8 cellular contexts compared by ENCODE assay signal in the genomic region with DNA sequence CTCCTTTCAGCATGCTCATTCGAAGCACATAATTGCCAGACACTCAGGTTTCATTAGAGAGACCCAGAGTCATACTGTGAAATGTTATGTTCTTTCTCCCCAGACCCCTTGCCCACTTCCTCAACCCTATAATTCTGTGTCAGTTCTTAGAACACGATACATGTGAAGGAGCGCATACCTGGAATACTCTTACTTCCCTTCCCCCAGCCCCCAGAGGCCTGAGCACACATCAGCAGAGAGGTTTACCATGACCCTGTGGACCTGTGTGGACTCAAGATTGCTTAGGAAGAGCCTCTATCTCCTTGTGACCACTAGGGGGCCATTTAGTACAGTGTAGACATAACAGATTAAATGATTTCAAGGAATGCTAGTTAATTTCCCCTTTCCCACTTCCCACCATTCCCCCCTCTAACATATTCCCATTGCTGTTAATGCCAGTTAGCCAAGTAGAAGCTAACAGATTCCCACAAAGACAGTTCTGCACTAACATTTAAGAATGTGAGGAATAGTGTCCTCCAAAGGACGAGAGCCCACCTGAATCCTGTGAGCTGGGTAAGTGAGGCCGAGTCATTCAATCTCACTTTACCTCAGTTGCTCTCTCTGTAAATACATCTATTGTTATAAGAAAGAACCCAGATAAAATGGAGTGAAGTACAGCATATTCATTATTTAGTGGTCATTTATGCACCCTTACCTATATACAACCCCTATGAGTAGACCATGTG.
DNase-seq lines count a peak whose midpoint lies in the region; ATAC-seq, FAIRE-seq and TF ChIP-seq lines count a peak whose summit lies in the region.

No MANE protein-coding gene starts in this region.

- DNase-seq in A673 (ENCODE audit: low spot score) (peak; percentile 66), GM12892 (ENCODE audit: insufficient read length) (peak; percentile 3), NCI-H146 (lab: John Stamatoyannopoulos, UW) (peak; percentile 72), ascending aorta (ENCODE audit: low spot score in 2 of 2) (no peak), iPS DF 4.7 (ENCODE audit: extremely low read depth, low spot score) (peak; percentile 46), testis (peak; percentile 47), NCI-H1048 (lab: John Stamatoyannopoulos, UW) (no peak)

- H3K36me3 ChIP-seq in A673 (ENCODE audit: insufficient read depth, low read length, poor library complexity, severe bottlenecking) = no peaks in the 10 kb centered on the region
- no peaks in the 10 kb centered on the region for H3K36me3 ChIP-seq in ascending aorta
- H3K36me3 ChIP-seq in testis (ENCODE audit: low read depth, missing control alignments) = no peaks in the 10 kb centered on the region

- CTCF ChIA-PET in A673 (lab: Charles Lee) = interaction anchor here (0.6 kb wide), 1 partner anchor 384 kb away, joined by 3 read pairs; no protein-coding TSS in a partner anchor

- POLR2A ChIA-PET in A673 (lab: Charles Lee; ENCODE audit: low non-redundant PET) = no interaction called here

- WGBS in testis, 2 donors = 76 to 80% methylated on average over 5 of the region's 5 CpGs

- H3K27ac ChIP-seq in A673 (ENCODE audit: low read depth, low read length, poor library complexity, severe bottlenecking) (no peak overlapping the region), ascending aorta (no peak overlapping the region), testis (no peak overlapping the region)

- no peak overlapping the region for H3K4me3 ChIP-seq in A673 (ENCODE audit: low read depth, low read length, poor library complexity, severe bottlenecking)
- no peak overlapping the region for H3K4me3 ChIP-seq in ascending aorta
- no peak overlapping the region for H3K4me3 ChIP-seq in testis

- H3K27me3 ChIP-seq in A673 (replicated peaks; ENCODE audit: insufficient read depth, low read depth, low read length, poor library complexity) (no peaks in the 10 kb centered on the region), ascending aorta (no peaks in the 10 kb centered on the region), testis (no peaks in the 10 kb centered on the region)

- BruUV-seq in A673 (replicated peaks; lab: Mats Ljungman, UMichigan) = no TSS peak

- TF ChIP-seq CTCF in A673 (conservative IDR thresholded peaks at IDR 0.05; ENCODE audit: low read depth, low read length) (peak; percentile 79), ascending aorta (IDR thresholded peaks at IDR 0.05) (peak in 2 of 3 experiments; percentile 45 to 51), testis (IDR thresholded peaks at IDR 0.05) (peak; percentile 41 to 80 (median 45))

- ATAC-seq in HG02798 (IDR thresholded peaks at IDR 0.05; ENCODE audit: poor library complexity, unreplicated experiment) = peak; percentile 87

- no peak for TF ChIP-seq POLR2A in GM12892 (IDR thresholded peaks at IDR 0.05; ENCODE audit: low read depth, low read length)
- TF ChIP-seq POLR2A in testis (IDR thresholded peaks at IDR 0.05) = no peak

- H3K9me3 ChIP-seq in A673 (ENCODE audit: low read depth, low read length, poor library complexity, severe bottlenecking) = no peaks in the 10 kb centered on the region
- H3K9me3 ChIP-seq in ascending aorta = no peaks in the 10 kb centered on the region
- no peaks in the 10 kb centered on the region for H3K9me3 ChIP-seq in testis

- FAIRE-seq in GM12892 (lab: Jason Lieb, UNC) = no peak

- H3K4me1 ChIP-seq in A673 (ENCODE audit: insufficient read depth, low read length, poor library complexity, severe bottlenecking) = no peaks in the 10 kb centered on the region
- no peaks in the 10 kb centered on the region for H3K4me1 ChIP-seq in ascending aorta
- no peaks in the 10 kb centered on the region for H3K4me1 ChIP-seq in testis

- intact Hi-C loops in A673 (cut with micrococcal nuclease; ENCODE audit: unreplicated experiment) (loop anchor here (5.0 to 10.0 kb wide), 3 partner anchors 92 to 324 kb away; no protein-coding TSS in a partner anchor), ascending aorta (cut with DNase I) (loop anchor here (5.0 to 10.0 kb wide), 2 partner anchors 154 to 332 kb away; no protein-coding TSS in a partner anchor), testis (cut with DNase I; ENCODE audit: low total_unique reads) (no loop called here)

Comparison
In these comparisons a context has a peak if more than half of its experiments do, and no peak if none do; other contexts are left out.
1. DNase-seq: peak in A673 (single experiment), GM12892 (single experiment), NCI-H146 (single experiment), iPS DF 4.7 (single experiment) and testis (single experiment); none in ascending aorta (0 of 2) and NCI-H1048 (single experiment).
2. Peak in every context shown above with its lines, with median percentiles within 50 percentile points of each other: CTCF ChIP-seq.